Comparison of ENCODE assay signal across 8 cellular contexts in the genomic region with DNA sequence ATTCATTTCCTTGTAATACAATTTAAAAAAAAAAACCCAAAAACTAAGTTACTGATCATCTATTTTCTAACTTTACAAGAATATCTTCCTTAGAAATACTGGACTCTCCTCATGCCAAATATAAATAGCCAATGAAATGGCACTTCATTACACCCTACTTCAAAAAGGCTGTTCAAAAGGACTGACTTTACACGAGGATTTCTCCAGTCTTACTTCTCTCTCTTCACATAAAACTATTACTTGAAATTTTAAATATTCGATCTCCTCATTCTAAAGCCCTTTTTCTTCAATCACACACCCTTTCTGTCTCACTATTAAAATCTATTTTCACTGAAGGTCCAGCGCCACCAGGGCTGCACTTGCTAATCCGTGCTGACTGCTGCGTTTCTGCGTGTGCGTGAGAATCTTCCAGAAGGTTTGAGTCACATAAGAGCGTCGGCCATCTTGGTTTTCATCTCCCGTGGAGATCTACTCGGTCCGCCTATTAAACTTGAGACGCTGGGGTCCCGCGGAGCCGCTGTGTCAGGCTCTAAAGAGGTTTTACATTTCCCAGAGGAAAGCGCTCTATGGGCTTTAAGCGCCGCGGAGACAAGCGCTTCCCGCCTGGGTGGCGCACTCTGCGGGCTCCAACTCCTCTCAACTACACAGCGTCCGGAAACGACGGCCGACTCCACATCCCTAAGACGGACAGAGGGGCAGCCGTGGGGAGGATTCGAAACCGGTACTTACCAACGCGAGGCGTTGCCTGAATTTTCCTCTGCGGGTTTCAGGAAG. TPM values are rescaled to one million over a fixed set of nuclear protein-coding genes. Genes with fewer than 3 reads are reported as not detected.
DNase-seq lines count a peak whose midpoint lies in the region; ATAC-seq and TF ChIP-seq lines count a peak whose summit lies in the region.

No MANE protein-coding gene starts in this region.

- H3K79me2 ChIP-seq in GM23248 (ENCODE audit: insufficient read depth) (peaks cover 49% of the 10 kb centered on the region), MM.1S (ENCODE audit: low read length) (peaks cover 39% of the 10 kb centered on the region), osteoblast (ENCODE audit: insufficient read depth, low read length) (peaks cover 40% of the 10 kb centered on the region)

- H3K9me3 ChIP-seq in GM23248 (ENCODE audit: low read depth) (no peaks in the 10 kb centered on the region), MM.1S (replicated peaks; ENCODE audit: insufficient read depth, low read length) (no peaks in the 10 kb centered on the region), osteoblast (ENCODE audit: low read depth, low read length) (no peaks in the 10 kb centered on the region), testis (no peaks in the 10 kb centered on the region)

- H3K4me3 ChIP-seq in GM23248 = peak overlapping the region; percentile 91
- peak overlapping the region; percentile 89 for H3K4me3 ChIP-seq in MM.1S (ENCODE audit: low read length)
- peak overlapping the region; percentile 96 for H3K4me3 ChIP-seq in osteoblast (ENCODE audit: insufficient read depth, low read length)
- peak overlapping the region; percentile 82 to 86 for H3K4me3 ChIP-seq in testis

- H3K4me1 ChIP-seq in GM23248 (ENCODE audit: insufficient read depth) = peaks cover 25% of the 10 kb centered on the region
- H3K4me1 ChIP-seq in MM.1S (ENCODE audit: low read length) = no peaks in the 10 kb centered on the region
- H3K4me1 ChIP-seq in osteoblast (ENCODE audit: insufficient read depth, low read length) = peaks cover 8% of the 10 kb centered on the region
- H3K4me1 ChIP-seq in testis = no peaks in the 10 kb centered on the region

- H3K27me3 Mint-ChIP-seq in glutamatergic neuron (ENCODE audit: unreplicated experiment) = peaks cover 14% of the 10 kb centered on the region

- no peaks in the 10 kb centered on the region for H3K27me3 ChIP-seq in GM23248 (replicated peaks; ENCODE audit: insufficient read depth)
- no peaks in the 10 kb centered on the region for H3K27me3 ChIP-seq in MM.1S (replicated peaks; ENCODE audit: insufficient read depth, low read length)
- no peaks in the 10 kb centered on the region for H3K27me3 ChIP-seq in osteoblast (ENCODE audit: insufficient read depth, low read length)
- no peaks in the 10 kb centered on the region for H3K27me3 ChIP-seq in testis

- H3K27ac Mint-ChIP-seq in activated naive CD4-positive, alpha-beta T cell treated with anti-CD3 and anti-CD28 coated beads, Interleukin-2, amount 50 U/mL, for 72 hours = peak overlapping the region; percentile 94 to 99
- peak overlapping the region; percentile 96 for H3K27ac Mint-ChIP-seq in glutamatergic neuron (ENCODE audit: unreplicated experiment)

- TF ChIP-seq CTCF in MM.1S (IDR thresholded peaks at IDR 0.05; ENCODE audit: low read length) (no peak), glutamatergic neuron (IDR thresholded peaks at IDR 0.05; ENCODE audit: partially characterized antibody, unreplicated experiment) (no peak), osteoblast (IDR thresholded peaks at IDR 0.05; ENCODE audit: extremely low read depth, low read depth, low read length) (no peak), testis (IDR thresholded peaks at IDR 0.05) (no peak)

- H2AFZ ChIP-seq in GM23248 (peak overlapping the region; percentile 91), MM.1S (ENCODE audit: low read length) (peak overlapping the region; percentile 80), osteoblast (ENCODE audit: low read length) (peak overlapping the region; percentile 99)

- H3F3A ChIP-seq in GM23248 (ENCODE audit: insufficient read depth) = peaks cover 18% of the 10 kb centered on the region
- peaks cover 18% of the 10 kb centered on the region for H3F3A ChIP-seq in MM.1S (ENCODE audit: insufficient read depth, low read length)

- intact Hi-C loops in testis (cut with DNase I; ENCODE audit: low total_unique reads) = no loop called here

- peak; percentile 36 to 47 for ATAC-seq in activated naive CD4-positive, alpha-beta T cell treated with anti-CD3 and anti-CD28 coated beads, Interleukin-2, amount 50 U/mL, for 72 hours

- H4K20me1 ChIP-seq in GM23248 (ENCODE audit: insufficient read depth) (peaks cover 9% of the 10 kb centered on the region; the same call in 1 of the 2 replicates), MM.1S (ENCODE audit: insufficient read depth, low read length) (no peaks in the 10 kb centered on the region), osteoblast (ENCODE audit: insufficient read depth, low read length) (peaks cover 2% of the 10 kb centered on the region)

- H3K4me1 Mint-ChIP-seq in glutamatergic neuron (ENCODE audit: low read depth, unreplicated experiment) = peaks cover 4% of the 10 kb centered on the region

- H3K9ac ChIP-seq in GM23248 (peak overlapping the region; percentile 97), MM.1S (ENCODE audit: low read length) (peak overlapping the region; percentile 89)

- H3K36me3 Mint-ChIP-seq in activated naive CD4-positive, alpha-beta T cell treated with anti-CD3 and anti-CD28 coated beads, Interleukin-2, amount 50 U/mL, for 72 hours = peaks cover 48 to 55% of the 10 kb centered on the region in 2 donors
- H3K36me3 Mint-ChIP-seq in glutamatergic neuron (ENCODE audit: unreplicated experiment) = peaks cover 11% of the 10 kb centered on the region

- in situ Hi-C loops in GM23248 (cut with MboI) = no loop called here

- H3K36me3 ChIP-seq in GM23248 (ENCODE audit: low read depth) = 0 out of 2 replicates have a peak, but pooled peaks cover 5% of the 10 kb centered on the region
- no peaks in the 10 kb centered on the region for H3K36me3 ChIP-seq in MM.1S (replicated peaks; ENCODE audit: insufficient read depth, low read length)
- H3K36me3 ChIP-seq in osteoblast (ENCODE audit: insufficient read depth, low read length) = no peaks in the 10 kb centered on the region
- no peaks in the 10 kb centered on the region for H3K36me3 ChIP-seq in testis (ENCODE audit: low read depth, missing control alignments)

- H3K27ac ChIP-seq in GM23248 (peak overlapping the region; percentile 100), MM.1S (ENCODE audit: low read length) (peak overlapping the region; percentile 96), osteoblast (ENCODE audit: low read depth, low read length) (peak overlapping the region; percentile 99), testis (peak overlapping the region; percentile 98 to 99)

- H3K4me2 ChIP-seq in GM23248 (ENCODE audit: unreplicated experiment) = peak overlapping the region; percentile 97
- peak overlapping the region; percentile 41 for H3K4me2 ChIP-seq in MM.1S (ENCODE audit: low read depth, low read length)
- peak overlapping the region; percentile 94 for H3K4me2 ChIP-seq in osteoblast (ENCODE audit: insufficient read depth, low read length)

- peak overlapping the region; percentile 95 for H3K4me3 Mint-ChIP-seq in glutamatergic neuron (ENCODE audit: unreplicated experiment)

- H3K9me3 Mint-ChIP-seq in activated naive CD4-positive, alpha-beta T cell treated with anti-CD3 and anti-CD28 coated beads, Interleukin-2, amount 50 U/mL, for 72 hours = peaks cover 35 to 43% of the 10 kb centered on the region in 2 donors
- H3K9me3 Mint-ChIP-seq in glutamatergic neuron (ENCODE audit: unreplicated experiment) = peaks cover 13% of the 10 kb centered on the region

- TF ChIP-seq POLR2A in testis (IDR thresholded peaks at IDR 0.05) = no peak

- 4% methylated on average over 37 of the region's 37 CpGs for WGBS in GM23248 (ENCODE audit: low coverage in 1 of 2, low lambda C conversion rate in 2 of 2, missing lambda C conversion rate in 2 of 2), 2 experiments
- 4 to 6% methylated on average over 19 to 37 of the region's 37 CpGs for WGBS in testis, 2 donors

- DNase-seq in DMS153 (lab: John Stamatoyannopoulos, UW) (peak; percentile 73), GM23248 (peak; percentile 97), MM.1S (peak; percentile 63), SK-N-DZ (ENCODE audit: low spot score) (peak; percentile 84), glutamatergic neuron (peak; percentile 72), osteoblast (ENCODE audit: insufficient read length, low spot score, missing footprints) (peak; percentile 80), testis (peak; percentile 88)
- peak; percentile 52 to 74 for DNase-seq in activated naive CD4-positive, alpha-beta T cell treated with anti-CD3 and anti-CD28 coated beads, Interleukin-2, amount 50 U/mL, for 72 hours (ENCODE audit: low spot score in 2 of 2)

- H3K9me2 ChIP-seq in GM23248 (ENCODE audit: insufficient read depth) (no peaks in the 10 kb centered on the region), MM.1S (replicated peaks; ENCODE audit: insufficient read depth, low read length) (no peaks in the 10 kb centered on the region)

RNA-seq across cellular contexts. Expression of gene LRIF1, which starts 0.6 kb away (rescaled TPM):
- total RNA-seq in GM23248 (2014; rRNA removed; shearing (Covaris generic)) = 17.3 and 19.2 TPM in 2 replicates
- 18.0 and 18.6 TPM in 2 replicates for polyA plus RNA-seq in GM23248 (2016; fragmentation: Nextera tagmentation; extraction: Ambion mirVana)
- polyA plus RNA-seq in SK-N-DZ (2014; cell fraction: cytosol; rRNA removed) = 25.7 and 27.4 TPM in 2 replicates
- 11.9 and 12.1 TPM in 2 replicates for polyA plus RNA-seq in SK-N-DZ (2014; cell fraction: nucleus; rRNA removed)
- 10 to 100 TPM in 1 of 2 donors, 1 to 10 TPM in 1; 6.9 to 15.8 TPM for total RNA-seq in activated naive CD4-positive, alpha-beta T cell treated with anti-CD3 and anti-CD28 coated beads, Interleukin-2, amount 50 U/mL, for 72 hours
- total RNA-seq in glutamatergic neuron (ENCODE audit: unreplicated experiment) = 21.1 TPM
- 10.5 and 13.6 TPM in 2 replicates for total RNA-seq in osteoblast
- 10 to 100 TPM; 54.3 to 54.6 TPM for total RNA-seq in testis
- polyA plus RNA-seq in testis (ENCODE audit: insufficient read depth, low read depth, low replicate concordance) = 31.4 TPM

Comparison
In these comparisons a context has a peak if more than half of its experiments do, and no peak if none do; other contexts are left out.
1. Peak in every context shown above with its lines: DNase-seq, ATAC-seq, H3K4me3 ChIP-seq and H3K27ac ChIP-seq.
2. H3K4me2 ChIP-seq: peak in every context shown above with its lines; median percentile 97 in GM23248; 94 in osteoblast; 41 in MM.1S.